In the genomic region with DNA sequence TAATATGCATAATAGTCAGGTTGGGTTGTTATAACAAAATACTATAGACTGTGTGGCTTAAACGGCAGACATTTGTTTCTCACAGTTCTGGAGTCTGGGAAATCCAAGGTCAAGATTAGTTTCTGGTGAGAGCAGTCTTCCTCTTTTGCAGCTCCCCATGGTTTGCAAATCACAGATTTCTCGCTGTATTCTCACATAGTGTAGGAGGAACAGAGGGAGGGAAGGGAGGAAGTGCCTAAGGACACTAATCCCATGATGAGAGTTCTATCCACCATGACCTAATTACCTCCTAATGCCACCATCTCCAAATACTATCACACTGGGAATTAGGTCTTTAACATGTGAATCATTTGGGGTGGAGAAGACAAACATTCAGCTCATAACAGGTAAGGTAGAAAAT, we compare ENCODE assay signal across 32 cellular contexts. TPM values are rescaled to one million over a fixed set of nuclear protein-coding genes. Genes with fewer than 3 reads are reported as not detected.
"Had no signal": no experiment of that assay in that cellular context is flagged by ENCODE, and none has a peak within 500 bp of the region (broad histone marks: within the 10 kb centered on the region; RNA-seq: fewer than 3 reads in every experiment).

No MANE protein-coding gene starts in this region.

- H3K36me3 Mint-ChIP-seq: immature natural killer cell; naive thymus-derived CD4-positive, alpha-beta T cell; natural killer cell treated with Interleukin-12 subunit alpha and Interleukin-12 subunit beta and Interleukin-15 and Interleukin-18, amount 100 ng/mL, for 72 hours; stimulated activated memory B cell treated with anti-CD40 and anti-IgM and Interleukin-4, amounts not matched to agents 10 μg/mL and 1 μg/mL and 100 μg/mL, for 72 hours; type B pancreatic cell had no signal

- H3K4me1 Mint-ChIP-seq: immature natural killer cell; naive thymus-derived CD4-positive, alpha-beta T cell; stimulated activated memory B cell treated with anti-CD40 and anti-IgM and Interleukin-4, amounts not matched to agents 10 μg/mL and 1 μg/mL and 100 μg/mL, for 72 hours; stimulated activated naive CD8-positive, alpha-beta T cell treated with anti-CD3 and anti-CD28 coated beads, Interleukin-15, amount 100 ng/mL, for 72 hours had no signal

- H3K4me3 ChIP-seq: left lung, lower lobe of right lung, mucosa of descending colon, ovary, right atrium auricular region, right lobe of liver, smooth muscle cell, tibial nerve, uterus had no signal

- H3K27ac ChIP-seq: left lung, lower lobe of right lung, ovary, right atrium auricular region, right lobe of liver, tibial nerve, uterus had no signal

- DNase-seq: hypothalamus; immature natural killer cell; kidney; left colon; left lung; lower lobe of right lung; mammary epithelial cell; mesenchymal stem cell; midbrain; mucosa of descending colon; naive thymus-derived CD4-positive, alpha-beta T cell; ovary; right lobe of liver; stimulated activated CD4-positive, alpha-beta T cell treated with anti-CD3 and anti-CD28 coated beads, Interleukin-1b, Interleukin-23, amount 100 ng/mL, for 48 hours; stimulated activated CD4-positive, alpha-beta T cell treated with anti-CD3 and anti-CD28 coated beads, Interleukin-2, amount 100 ng/mL, for 48 hours; stimulated activated CD4-positive, alpha-beta T cell treated with anti-CD3 and anti-CD28 coated beads, Interleukin-4, amount 100 ng/mL, for 4 hours; stimulated activated CD8-positive, alpha-beta memory T cell treated with anti-CD3 and anti-CD28 coated beads, Interleukin-4, amount 100 ng/mL, for 48 hours; stimulated activated naive CD4-positive, alpha-beta T cell treated with Interleukin-2 at 50 U/mL for 16 hours; stimulated activated naive CD8-positive, alpha-beta T cell treated with anti-CD3 and anti-CD28 coated beads, Interleukin-15, amount 100 ng/mL, for 72 hours; substantia nigra; uterus had no signal

- H3K27me3 ChIP-seq: ovary, right atrium auricular region, right lobe of liver, tibial nerve, uterus had no signal

- H3K9me3 ChIP-seq: left lung, lower lobe of right lung, mucosa of descending colon, ovary, right atrium auricular region, right lobe of liver, tibial nerve, uterus had no signal

- H3K4me3 Mint-ChIP-seq: immature natural killer cell; naive thymus-derived CD4-positive, alpha-beta T cell; natural killer cell treated with Interleukin-12 subunit alpha and Interleukin-12 subunit beta and Interleukin-15 and Interleukin-18, amount 100 ng/mL, for 72 hours; stimulated activated memory B cell treated with anti-CD40 and anti-IgM and Interleukin-4, amounts not matched to agents 10 μg/mL and 1 μg/mL and 100 μg/mL, for 72 hours; stimulated activated naive CD8-positive, alpha-beta T cell treated with anti-CD3 and anti-CD28 coated beads, Interleukin-15, amount 100 ng/mL, for 72 hours; type B pancreatic cell had no signal

- FAIRE-seq: islet of Langerhans, kidney had no signal

- H3K27ac Mint-ChIP-seq: immature natural killer cell; naive thymus-derived CD4-positive, alpha-beta T cell; natural killer cell treated with Interleukin-12 subunit alpha and Interleukin-12 subunit beta and Interleukin-15 and Interleukin-18, amount 100 ng/mL, for 72 hours; progenitor cell of endocrine pancreas; stimulated activated memory B cell treated with anti-CD40 and anti-IgM and Interleukin-4, amounts not matched to agents 10 μg/mL and 1 μg/mL and 100 μg/mL, for 72 hours; stimulated activated naive CD8-positive, alpha-beta T cell treated with anti-CD3 and anti-CD28 coated beads, Interleukin-15, amount 100 ng/mL, for 72 hours; type B pancreatic cell had no signal

- H3K4me1 ChIP-seq: left lung, lower lobe of right lung, right atrium auricular region, right lobe of liver, tibial nerve, uterus had no signal

- H3K36me3 ChIP-seq: left lung, lower lobe of right lung, ovary, right atrium auricular region, right lobe of liver, tibial nerve, uterus had no signal

- H3K9me3 Mint-ChIP-seq: immature natural killer cell; natural killer cell treated with Interleukin-12 subunit alpha and Interleukin-12 subunit beta and Interleukin-15 and Interleukin-18, amount 100 ng/mL, for 72 hours; stimulated activated memory B cell treated with anti-CD40 and anti-IgM and Interleukin-4, amounts not matched to agents 10 μg/mL and 1 μg/mL and 100 μg/mL, for 72 hours; stimulated activated naive CD8-positive, alpha-beta T cell treated with anti-CD3 and anti-CD28 coated beads, Interleukin-15, amount 100 ng/mL, for 72 hours; type B pancreatic cell had no signal

RNA-seq across cellular contexts. Expression of gene PTH2R, which starts 20.0 kb away (rescaled TPM):
- total RNA-seq: myocyte; natural killer cell treated with Interleukin-12 subunit alpha and Interleukin-12 subunit beta and Interleukin-15 and Interleukin-18, amount 100 ng/mL, for 72 hours; pulmonary artery endothelial cell; right atrium auricular region; smooth muscle cell; tibial nerve had no signal
- polyA plus RNA-seq: mammary epithelial cell; naive thymus-derived CD4-positive, alpha-beta T cell; neural cell; smooth muscle cell had no signal
